11 cellular contexts compared by ENCODE assay signal in the genomic region with DNA sequence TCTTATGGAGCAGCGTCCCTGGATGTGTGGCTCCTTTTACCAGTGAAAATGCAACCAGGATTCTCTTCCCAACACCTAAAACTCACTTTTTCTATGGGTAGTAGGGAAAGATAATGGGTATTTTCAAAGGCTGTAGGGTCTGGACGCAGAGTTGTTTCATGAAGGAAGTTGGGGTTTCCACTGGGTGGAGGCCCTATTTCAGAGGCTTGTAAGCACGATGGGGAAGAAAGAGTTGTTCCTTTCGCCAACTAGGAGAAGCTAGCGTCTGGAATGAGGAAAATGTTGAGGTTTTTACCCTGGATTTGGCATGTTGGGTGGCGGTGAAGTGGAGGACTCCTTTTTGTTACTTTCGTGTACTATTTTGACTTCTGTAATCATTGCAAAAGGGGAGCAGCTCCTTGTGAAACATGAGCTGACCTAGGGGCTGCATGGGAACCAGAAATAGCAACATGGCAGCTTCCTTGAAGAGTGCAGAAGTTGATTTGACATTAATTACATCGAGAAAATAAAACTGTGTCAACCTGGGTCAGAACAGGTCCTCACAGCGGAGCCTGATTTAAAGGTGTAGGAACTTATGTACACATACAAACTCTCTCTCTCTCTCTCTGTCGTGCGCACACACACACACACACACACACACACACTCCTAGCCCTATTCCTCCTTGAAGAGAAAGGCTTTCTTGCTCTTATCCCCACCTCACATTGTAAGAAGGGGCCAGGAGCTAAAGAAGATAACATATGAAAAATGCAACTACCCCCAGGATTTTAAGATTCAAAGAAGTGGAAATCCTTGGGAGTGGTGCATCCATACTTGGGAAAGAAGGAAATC. TPM values are rescaled to one million over a fixed set of nuclear protein-coding genes. Genes with fewer than 3 reads are reported as not detected.
DNase-seq lines count a peak whose midpoint lies in the region; ATAC-seq, FAIRE-seq and TF ChIP-seq lines count a peak whose summit lies in the region.
"Had no signal": no experiment of that assay in that cellular context is flagged by ENCODE, and none has a peak within 500 bp of the region (broad histone marks: within the 10 kb centered on the region; RNA-seq: fewer than 3 reads in every experiment).

No MANE protein-coding gene starts in this region.

- peaks cover 39 to 60% (median 53%) of the 10 kb centered on the region in 3 donors for H3K4me1 Mint-ChIP-seq in CD8-positive, alpha-beta memory T cell
- peaks cover 56 to 77% of the 10 kb centered on the region in 2 donors for H3K4me1 Mint-ChIP-seq in immature natural killer cell

- TF ChIP-seq CTCF in omental fat pad (IDR thresholded peaks at IDR 0.05): no peak

- POLR2A ChIA-PET in CD8-positive, alpha-beta memory T cell (lab: Charles Lee): interaction anchor here (0.8 kb wide), 1 partner anchor 9 kb away, joined by 4 read pairs; no protein-coding TSS in a partner anchor

- no peaks in the 10 kb centered on the region for H3K27me3 ChIP-seq in CD8-positive, alpha-beta memory T cell (ENCODE audit: insufficient read depth, low read length, poor library complexity, severe bottlenecking)
- H3K27me3 ChIP-seq: transverse colon had no signal

- H3K4me3 ChIP-seq in CD8-positive, alpha-beta memory T cell (ENCODE audit: low read length): no peak overlapping the region
- H3K4me3 ChIP-seq: skin epidermis, transverse colon had no signal

- H3K9me3 Mint-ChIP-seq in CD8-positive, alpha-beta memory T cell: no peaks in the 10 kb centered on the region
- H3K9me3 Mint-ChIP-seq in immature natural killer cell: no peaks in the 10 kb centered on the region

- no peaks in the 10 kb centered on the region for H3K36me3 ChIP-seq in CD8-positive, alpha-beta memory T cell (ENCODE audit: insufficient read depth, low read length)
- H3K36me3 ChIP-seq: transverse colon had no signal

- ATAC-seq in omental fat pad (ENCODE audit: low FRiP score) (no peak), GM18511 (IDR thresholded peaks at IDR 0.05; ENCODE audit: unreplicated experiment) (no peak)
- ATAC-seq: left lobe of liver had no signal

- H3K9me3 ChIP-seq in CD8-positive, alpha-beta memory T cell (ENCODE audit: low read length): no peaks in the 10 kb centered on the region
- H3K9me3 ChIP-seq: transverse colon had no signal

- CTCF ChIA-PET in CD8-positive, alpha-beta memory T cell (lab: Charles Lee): no interaction called here

- H3K27ac ChIP-seq in CD8-positive, alpha-beta memory T cell (ENCODE audit: low read depth, low read length): peak overlapping the region; percentile 59
- H3K27ac ChIP-seq: transverse colon had no signal

- peak overlapping the region in 7 of 8 donors; percentile 19 to 89 (median 66) for H3K27ac Mint-ChIP-seq in CD8-positive, alpha-beta memory T cell
- H3K27ac Mint-ChIP-seq in immature natural killer cell: peak overlapping the region in 5 of 6 donors; percentile 73 to 91 (median 78)

- peak; percentile 85 for FAIRE-seq in GM18507 (lab: Jason Lieb, UNC)

- DNase-seq in CD8-positive, alpha-beta memory T cell: no peak
- no peak for DNase-seq in GM18507 (ENCODE audit: extremely low spot score, insufficient read length, low read depth)
- peak; percentile 79 for DNase-seq in OCI-M1 (lab: John Stamatoyannopoulos, UW)
- no peak for DNase-seq in immature natural killer cell
- no peak for DNase-seq in kidney glomerular epithelial cell (lab: John Stamatoyannopoulos, UW)
- no peak for DNase-seq in omental fat pad (ENCODE audit: low spot score)
- DNase-seq: transverse colon had no signal

- peaks cover 60% of the 10 kb centered on the region for H3K4me1 ChIP-seq in CD8-positive, alpha-beta memory T cell (ENCODE audit: insufficient read depth, low read length)
- H3K4me1 ChIP-seq: transverse colon had no signal

- H3K4me3 Mint-ChIP-seq in CD8-positive, alpha-beta memory T cell: peak overlapping the region in 2 of 7 donors; percentile 6 to 30
- H3K4me3 Mint-ChIP-seq in immature natural killer cell: peak overlapping the region; percentile 19 to 77 (median 58)

- H3K27me3 Mint-ChIP-seq in CD8-positive, alpha-beta memory T cell: peaks cover 0 to 3% of the 10 kb centered on the region in 2 donors
- H3K27me3 Mint-ChIP-seq in immature natural killer cell (ENCODE audit: low read depth in 3 of 3): peaks cover 0 to 8% (median 3%) of the 10 kb centered on the region in 3 donors

- H3K36me3 Mint-ChIP-seq in CD8-positive, alpha-beta memory T cell: peaks cover 0 to 2% (median 0%) of the 10 kb centered on the region in 3 donors
- H3K36me3 Mint-ChIP-seq in immature natural killer cell: peaks cover 0 to 6% (median 0%) of the 10 kb centered on the region in 3 donors

RNA-seq across cellular contexts. Expression of gene VSIG4, which starts 19.1 kb away (rescaled TPM):
- under 1 TPM; 0.64 to 0.68 TPM for total RNA-seq in CD8-positive, alpha-beta memory T cell
- 2.5 TPM for polyA plus RNA-seq in CD8-positive, alpha-beta memory T cell
- not detected for polyA plus RNA-seq in immature natural killer cell
- total RNA-seq in omental fat pad: 100 to 1,000 TPM; 269 to 755 (median 401) TPM
- total RNA-seq: epithelial cell of proximal tubule had no signal

Comparison
In these comparisons a context has a peak if more than half of its experiments do, and no peak if none do; other contexts are left out.
1. RNA of gene VSIG4, which starts 19.1 kb away (total RNA-seq): 269 to 755 TPM in omental fat pad; 0.64 to 0.68 TPM in CD8-positive, alpha-beta memory T cell; every median in the first group is over 100 times any median in the second.